Comparison of ENCODE assay signal across 19 cellular contexts in the genomic region with DNA sequence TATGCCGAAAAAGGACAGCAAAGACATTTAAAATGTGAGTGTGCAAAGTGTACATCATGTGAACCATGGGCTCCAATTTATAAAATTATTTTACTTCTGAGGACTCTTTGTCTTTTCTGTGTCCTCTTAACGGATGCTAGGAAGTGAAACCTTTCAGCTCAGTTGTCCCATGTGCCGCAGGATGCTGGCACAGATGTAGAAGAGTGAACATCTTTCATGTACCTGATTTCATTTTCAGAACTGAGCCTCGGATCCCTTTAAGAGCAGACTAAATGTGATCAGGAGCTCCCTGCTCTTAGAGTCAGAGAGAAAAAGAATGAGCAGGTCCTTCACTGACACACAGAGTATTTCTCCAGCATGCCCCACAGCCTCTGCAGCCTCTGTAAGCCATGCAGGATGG. TPM values are rescaled to one million over a fixed set of nuclear protein-coding genes. Genes with fewer than 3 reads are reported as not detected.
DNase-seq lines count a peak whose midpoint lies in the region; ATAC-seq lines count a peak whose summit lies in the region.
"Had no signal": no experiment of that assay in that cellular context is flagged by ENCODE, and none has a peak within 500 bp of the region (broad histone marks: within the 10 kb centered on the region; RNA-seq: fewer than 3 reads in every experiment).

No MANE protein-coding gene starts in this region.

- H3K9me3 Mint-ChIP-seq in stimulated activated naive CD8-positive, alpha-beta T cell treated with anti-CD3 and anti-CD28 coated beads, Interleukin-15, Interleukin-2, amounts not matched to agents 100 ng/mL and 50 ng/mL, for 24 hours = no peaks in the 10 kb centered on the region
- no peaks in the 10 kb centered on the region for H3K9me3 Mint-ChIP-seq in stimulated activated naive CD8-positive, alpha-beta T cell treated with anti-CD3 and anti-CD28 coated beads, Interleukin-15, amount 100 ng/mL, for 72 hours
- no peaks in the 10 kb centered on the region for H3K9me3 Mint-ChIP-seq in T-cell
- H3K9me3 Mint-ChIP-seq: activated naive CD4-positive, alpha-beta T cell treated with anti-CD3 and anti-CD28 coated beads, Interleukin-2, amount 50 U/mL, for 72 hours; endodermal cell; memory B cell; nephron; stimulated activated memory B cell treated with anti-CD40 and anti-IgM and Interleukin-4, amounts not matched to agents 10 μg/mL and 1 μg/mL and 100 μg/mL, for 72 hours; WTC11 had no signal

- H3K4me3 Mint-ChIP-seq in stimulated activated naive CD8-positive, alpha-beta T cell treated with anti-CD3 and anti-CD28 coated beads, Interleukin-15, Interleukin-2, amounts not matched to agents 100 ng/mL and 50 ng/mL, for 24 hours = peak overlapping the region; percentile 81
- H3K4me3 Mint-ChIP-seq in stimulated activated naive CD8-positive, alpha-beta T cell treated with anti-CD3 and anti-CD28 coated beads, Interleukin-15, amount 100 ng/mL, for 72 hours = no peak overlapping the region
- H3K4me3 Mint-ChIP-seq in T-cell = peak overlapping the region; percentile 79 to 89 (median 84)
- H3K4me3 Mint-ChIP-seq: memory B cell; stimulated activated memory B cell treated with anti-CD40 and anti-IgM and Interleukin-4, amounts not matched to agents 10 μg/mL and 1 μg/mL and 100 μg/mL, for 72 hours had no signal

- CTCF ChIA-PET in T-cell (lab: Charles Lee) = interaction anchor here (0.7 to 3.7 kb wide), 16 partner anchors 10 to 476 kb away, joined by 3 to 12 read pairs (median 4); a partner anchor contains a TSS

- no peaks in the 10 kb centered on the region for H3K36me3 Mint-ChIP-seq in stimulated activated naive CD8-positive, alpha-beta T cell treated with anti-CD3 and anti-CD28 coated beads, Interleukin-15, Interleukin-2, amounts not matched to agents 100 ng/mL and 50 ng/mL, for 24 hours (ENCODE audit: low read depth)
- H3K36me3 Mint-ChIP-seq in T-cell = no peaks in the 10 kb centered on the region
- H3K36me3 Mint-ChIP-seq: activated naive CD4-positive, alpha-beta T cell treated with anti-CD3 and anti-CD28 coated beads, Interleukin-2, amount 50 U/mL, for 72 hours; memory B cell; stimulated activated memory B cell treated with anti-CD40 and anti-IgM and Interleukin-4, amounts not matched to agents 10 μg/mL and 1 μg/mL and 100 μg/mL, for 72 hours; WTC11 had no signal

- POLR2A ChIA-PET in T-cell (lab: Charles Lee) = no interaction called here

- no peaks in the 10 kb centered on the region for H3K27me3 Mint-ChIP-seq in stimulated activated naive CD8-positive, alpha-beta T cell treated with anti-CD3 and anti-CD28 coated beads, Interleukin-15, Interleukin-2, amounts not matched to agents 100 ng/mL and 50 ng/mL, for 24 hours
- H3K27me3 Mint-ChIP-seq in stimulated activated naive CD8-positive, alpha-beta T cell treated with anti-CD3 and anti-CD28 coated beads, Interleukin-15, amount 100 ng/mL, for 72 hours = no peaks in the 10 kb centered on the region
- H3K27me3 Mint-ChIP-seq in T-cell = no peaks in the 10 kb centered on the region
- H3K27me3 Mint-ChIP-seq: memory B cell; stimulated activated memory B cell treated with anti-CD40 and anti-IgM and Interleukin-4, amounts not matched to agents 10 μg/mL and 1 μg/mL and 100 μg/mL, for 72 hours had no signal

- H3K4me1 Mint-ChIP-seq in stimulated activated naive CD8-positive, alpha-beta T cell treated with anti-CD3 and anti-CD28 coated beads, Interleukin-15, Interleukin-2, amounts not matched to agents 100 ng/mL and 50 ng/mL, for 24 hours (ENCODE audit: low read depth) = peaks cover 48% of the 10 kb centered on the region
- H3K4me1 Mint-ChIP-seq in stimulated activated naive CD8-positive, alpha-beta T cell treated with anti-CD3 and anti-CD28 coated beads, Interleukin-15, amount 100 ng/mL, for 72 hours = peaks cover 18% of the 10 kb centered on the region
- H3K4me1 Mint-ChIP-seq in T-cell = peaks cover 57 to 78% (median 64%) of the 10 kb centered on the region in 3 donors

- no peak for DNase-seq in stimulated activated naive CD8-positive, alpha-beta T cell treated with anti-CD3 and anti-CD28 coated beads, Interleukin-15, amount 100 ng/mL, for 72 hours
- DNase-seq in T-cell (no peak), amygdala (lab: John Stamatoyannopoulos, UW) (no peak), G401 (ENCODE audit: low spot score) (no peak), DMS153 (lab: John Stamatoyannopoulos, UW) (no peak)
- peak; percentile 37 for DNase-seq in central memory CD4-positive, alpha-beta T cell
- DNase-seq: HCEC 1CT, NCI-H187, NCI-H2227 treated with DMSO at 0.1 percent for 48 hours, NCI-H774, PC-9, SJCRH30 had no signal

- ATAC-seq in stimulated activated naive CD8-positive, alpha-beta T cell treated with anti-CD3 and anti-CD28 coated beads, Interleukin-15, amount 100 ng/mL, for 72 hours = no peak
- peak in 1 of 4 experiments; percentile 13 for ATAC-seq in T-cell (replicated peaks in 1 of 4)
- ATAC-seq: stimulated activated memory B cell treated with anti-CD40 and anti-IgM and Interleukin-4, amounts not matched to agents 10 μg/mL and 1 μg/mL and 100 μg/mL, for 72 hours had no signal

- in situ Hi-C loops in G401 (cut with HindIII; ENCODE audit: low sequenced_read_pairs) = no loop called here

- no peak overlapping the region for H3K27ac Mint-ChIP-seq in stimulated activated naive CD8-positive, alpha-beta T cell treated with anti-CD3 and anti-CD28 coated beads, Interleukin-15, Interleukin-2, amounts not matched to agents 100 ng/mL and 50 ng/mL, for 24 hours
- no peak overlapping the region for H3K27ac Mint-ChIP-seq in stimulated activated naive CD8-positive, alpha-beta T cell treated with anti-CD3 and anti-CD28 coated beads, Interleukin-15, amount 100 ng/mL, for 72 hours
- peak overlapping the region; percentile 83 to 92 for H3K27ac Mint-ChIP-seq in T-cell
- H3K27ac Mint-ChIP-seq: endodermal cell; memory B cell; nephron; stimulated activated memory B cell treated with anti-CD40 and anti-IgM and Interleukin-4, amounts not matched to agents 10 μg/mL and 1 μg/mL and 100 μg/mL, for 72 hours; WTC11 had no signal

RNA-seq across cellular contexts. Expression of a gene that starts 27.6 kb away (rescaled TPM):
- 1 to 10 TPM; 4.6 to 9.0 (median 7.1) TPM for total RNA-seq in T-cell
- 54.2 and 54.7 TPM in 2 replicates for total RNA-seq in G401 (2014; rRNA removed; shearing (Covaris generic))

Comparison
In these comparisons a context has a peak if more than half of its experiments do, and no peak if none do; other contexts are left out.
1. H3K4me3 Mint-ChIP-seq: peak in stimulated activated naive CD8-positive, alpha-beta T cell treated with anti-CD3 and anti-CD28 coated beads, Interleukin-15, Interleukin-2, amounts not matched to agents 100 ng/mL and 50 ng/mL, for 24 hours (single experiment) and T-cell (3 of 3); none in stimulated activated naive CD8-positive, alpha-beta T cell treated with anti-CD3 and anti-CD28 coated beads, Interleukin-15, amount 100 ng/mL, for 72 hours (0 of 2).
2. H3K27ac Mint-ChIP-seq: peak in T-cell (2 of 2); none in stimulated activated naive CD8-positive, alpha-beta T cell treated with anti-CD3 and anti-CD28 coated beads, Interleukin-15, Interleukin-2, amounts not matched to agents 100 ng/mL and 50 ng/mL, for 24 hours (single experiment) and stimulated activated naive CD8-positive, alpha-beta T cell treated with anti-CD3 and anti-CD28 coated beads, Interleukin-15, amount 100 ng/mL, for 72 hours (0 of 2).